ENCODE assay signal across 13 cellular contexts in the genomic region with DNA sequence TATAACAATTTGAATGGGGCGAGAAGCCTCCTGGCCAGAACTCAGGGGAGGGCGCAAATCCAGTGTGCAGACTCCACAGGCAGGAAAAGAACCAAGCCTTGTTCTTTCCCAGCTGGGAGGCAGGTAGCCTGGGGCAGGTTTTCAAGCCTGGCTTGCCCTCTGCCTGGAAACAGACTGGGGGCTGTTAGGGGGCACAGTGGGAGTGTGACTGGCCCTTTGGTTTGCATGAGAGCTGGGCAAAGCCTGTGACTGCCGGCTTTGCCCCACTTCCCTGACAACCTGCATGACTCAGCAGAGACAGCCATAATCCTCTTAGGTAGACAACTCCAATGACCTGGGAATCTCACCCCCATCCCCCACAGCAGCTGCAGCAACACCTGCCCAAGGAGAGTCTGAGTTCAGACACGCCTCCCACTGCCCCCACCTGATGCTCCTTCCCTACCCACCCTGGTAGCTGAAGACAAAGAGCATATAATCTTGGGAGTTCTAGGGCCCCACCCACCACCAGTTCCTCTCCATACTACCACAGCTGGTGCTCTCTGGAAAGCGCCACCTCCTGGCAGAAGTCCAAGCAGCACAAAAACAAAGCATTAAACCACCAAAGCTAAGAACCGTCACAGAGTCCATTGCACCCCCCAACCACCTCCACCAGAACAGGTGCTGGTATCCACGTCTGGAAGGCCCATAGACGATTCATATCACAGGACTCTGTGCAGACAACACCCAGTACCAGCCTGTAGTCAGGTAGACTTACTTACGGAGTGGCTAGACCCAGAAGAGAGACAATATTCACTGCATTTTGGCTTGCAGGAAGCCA.
DNase-seq lines count a peak whose midpoint lies in the region; ATAC-seq, FAIRE-seq and TF ChIP-seq lines count a peak whose summit lies in the region.
"Had no signal": no experiment of that assay in that cellular context is flagged by ENCODE, and none has a peak within 500 bp of the region (broad histone marks: within the 10 kb centered on the region; RNA-seq: fewer than 3 reads in every experiment).

No MANE protein-coding gene starts in this region.

- TF ChIP-seq CTCF in Caco-2 (IDR thresholded peaks at IDR 0.05; ENCODE audit: insufficient read depth in 1 of 2, low read depth in 1 of 2, low read length in 1 of 2, severe bottlenecking in 1 of 2, unreplicated experiment in 1 of 2) (peak; percentile 8 to 23), GM20000 (IDR thresholded peaks at IDR 0.05; ENCODE audit: extremely low read depth, missing control alignments) (peak; percentile 13), H1 (IDR thresholded peaks at IDR 0.05; ENCODE audit: control extremely low read depth in 1 of 3, insufficient read depth in 1 of 3, low read depth in 1 of 3, low read length in 3 of 3) (peak; percentile 26 to 42 (median 41)), kidney (IDR thresholded peaks at IDR 0.05; ENCODE audit: borderline replicate concordance, extremely low read depth, insufficient read depth) (no peak), osteoblast (IDR thresholded peaks at IDR 0.05; ENCODE audit: extremely low read depth, low read depth, low read length) (no peak)

- H4K8ac ChIP-seq in H1 (ENCODE audit: extremely low read depth, insufficient read depth, low read length): no peak overlapping the region

- H2BK15ac ChIP-seq in H1 (ENCODE audit: low read length): no peak overlapping the region

- H3K36me3 ChIP-seq in Caco-2 (ENCODE audit: control insufficient read depth, insufficient read depth, low read length) (no peaks in the 10 kb centered on the region), H1 (ENCODE audit: control insufficient read depth in 2 of 4, insufficient read depth in 4 of 4, low read length in 3 of 4) (no peaks in the 10 kb centered on the region), kidney (ENCODE audit: control insufficient read depth in 1 of 2, insufficient read depth in 2 of 2, low read length in 2 of 2) (no peaks in the 10 kb centered on the region), osteoblast (ENCODE audit: insufficient read depth, low read length) (no peaks in the 10 kb centered on the region)

- no peaks in the 10 kb centered on the region for H3K27me3 Mint-ChIP-seq in Caco-2 (ENCODE audit: insufficient read depth, unreplicated experiment)

- no peak overlapping the region for H3K27ac Mint-ChIP-seq in Caco-2 (ENCODE audit: unreplicated experiment)
- H3K27ac Mint-ChIP-seq: activated B cell treated with CpG ODN at 0.5 μM for 24 hours; activated naive CD8-positive, alpha-beta T cell; CD8-positive, alpha-beta T cell had no signal

- TF ChIP-seq EP300 in H1 (IDR thresholded peaks at IDR 0.05; ENCODE audit: borderline replicate concordance in 1 of 2, low read depth in 2 of 2, low read length in 2 of 2): no peak

- WGBS in H1 (ENCODE audit: extremely low coverage in 1 of 2, insufficient coverage in 1 of 2, insufficient read length in 1 of 2, insufficient replicate concordance in 2 of 2, low coverage in 1 of 2, low lambda C conversion rate in 2 of 2, missing lambda C conversion rate in 1 of 2), 2 experiments: 88% methylated on average over 8 of the region's 9 CpGs; no CpG with 5 or more reads in 1 of the 2 experiments

- DNase-seq in Caco-2 (peak; percentile 19 to 52), GM20000 (ENCODE audit: low spot score) (no peak), NCI-H510A (lab: John Stamatoyannopoulos, UW) (peak; percentile 42), H1 (ENCODE audit: low read depth in 1 of 2, low spot score in 2 of 2) (peak; percentile 47 to 75), kidney (no peak), osteoblast (ENCODE audit: insufficient read length, low spot score, missing footprints) (no peak)
- DNase-seq: activated B cell treated with CpG ODN at 0.5 μM for 24 hours; CD8-positive, alpha-beta T cell; left ventricle myocardium superior; NCI-H2081 treated with DMSO at 0.1 percent for 48 hours had no signal

- H4K91ac ChIP-seq in H1 (replicated peaks; ENCODE audit: insufficient read length, low read length): peak overlapping the region; percentile 5

- H3K27ac ChIP-seq in H1 (ENCODE audit: low read depth, low read length): no peak overlapping the region
- H3K27ac ChIP-seq in kidney (ENCODE audit: low read depth in 2 of 2, low read length in 2 of 2): no peak overlapping the region
- H3K27ac ChIP-seq in osteoblast (ENCODE audit: low read depth, low read length): no peak overlapping the region

- intact Hi-C loops in Caco-2 (cut with micrococcal nuclease; ENCODE audit: unreplicated experiment): no loop called here
- intact Hi-C loops in kidney (cut with DNase I): no loop called here

- H4K20me1 ChIP-seq in H1 (replicated peaks in 1 of 2; ENCODE audit: control insufficient read depth in 1 of 2, insufficient read depth in 2 of 2, low read length in 2 of 2) (no peaks in the 10 kb centered on the region), osteoblast (ENCODE audit: insufficient read depth, low read length) (no peaks in the 10 kb centered on the region)

- H2BK5ac ChIP-seq in H1 (ENCODE audit: low read depth, low read length): peak overlapping the region; percentile 4

- H3K23ac ChIP-seq in H1 (ENCODE audit: insufficient read length): no peak overlapping the region

- POLR2A ChIA-PET in Caco-2 (lab: Charles Lee) (no interaction called here), H1 (lab: Charles Lee; ENCODE audit: partially characterized antibody) (interaction anchor here (0.6 to 1.4 kb wide), 4 partner anchors 17 to 156 kb away, joined by 3 to 5 read pairs (median 4); no protein-coding TSS in a partner anchor)

- no peak overlapping the region for H3K4me3 Mint-ChIP-seq in Caco-2 (ENCODE audit: unreplicated experiment)
- H3K4me3 Mint-ChIP-seq: activated B cell treated with CpG ODN at 0.5 μM for 24 hours; activated naive CD8-positive, alpha-beta T cell; CD8-positive, alpha-beta T cell had no signal

- H3K4me1 ChIP-seq in Caco-2: no peaks in the 10 kb centered on the region
- no peaks in the 10 kb centered on the region; a peak in 2 of 7 replicates for H3K4me1 ChIP-seq in H1 (replicated peaks in 1 of 4; ENCODE audit: control insufficient read depth in 3 of 4, insufficient read depth in 4 of 4, low read length in 3 of 4)
- no peaks in the 10 kb centered on the region for H3K4me1 ChIP-seq in kidney (ENCODE audit: control insufficient read depth in 1 of 2, insufficient read depth in 1 of 2, low read depth in 1 of 2, low read length in 2 of 2)
- H3K4me1 ChIP-seq in osteoblast (ENCODE audit: insufficient read depth, low read length): no peaks in the 10 kb centered on the region

- H3K4me2 ChIP-seq in H1 (ENCODE audit: insufficient read depth in 1 of 2, low read depth in 2 of 2, low read length in 2 of 2) (no peak overlapping the region), osteoblast (ENCODE audit: insufficient read depth, low read length) (no peak overlapping the region)

- H4K5ac ChIP-seq in H1 (ENCODE audit: insufficient read length, low read depth, low read length): peak overlapping the region; percentile 34

- H3K4me1 Mint-ChIP-seq in Caco-2 (ENCODE audit: low read depth, unreplicated experiment): no peaks in the 10 kb centered on the region
- H3K4me1 Mint-ChIP-seq: activated B cell treated with CpG ODN at 0.5 μM for 24 hours had no signal

- no peak for TF ChIP-seq POLR2A in H1 (IDR thresholded peaks at IDR 0.05; ENCODE audit: control extremely low read depth in 1 of 2, low read depth in 2 of 2, low read length in 2 of 2)

- peak overlapping the region; percentile 75 for H3K18ac ChIP-seq in H1 (ENCODE audit: extremely low read depth, low read length)

- H3K79me2 ChIP-seq in H1 (ENCODE audit: control insufficient read depth in 1 of 2, insufficient read depth in 2 of 2, low read length in 2 of 2) (no peaks in the 10 kb centered on the region), osteoblast (ENCODE audit: insufficient read depth, low read length) (no peaks in the 10 kb centered on the region)

- ATAC-seq in HG02610 (IDR thresholded peaks at IDR 0.05; ENCODE audit: unreplicated experiment): no peak
- no peak for ATAC-seq in GM21360 (IDR thresholded peaks at IDR 0.05; ENCODE audit: unreplicated experiment)
- ATAC-seq: CD8-positive, alpha-beta T cell; left ventricle myocardium superior had no signal

- H2AK5ac ChIP-seq in H1 (ENCODE audit: low read depth, low read length): no peak overlapping the region

- peak overlapping the region; percentile 98; the same call in 1 of the 2 replicates for H2BK20ac ChIP-seq in H1 (ENCODE audit: low read length)

- H3K23me2 ChIP-seq in H1 (ENCODE audit: low read depth, low read length): no peaks in the 10 kb centered on the region

- H3K9ac ChIP-seq in H1 (replicated peaks in 1 of 4; ENCODE audit: extremely low read depth in 1 of 4, low read depth in 3 of 4, low read length in 3 of 4): no peak overlapping the region
- H3K9ac ChIP-seq in kidney (ENCODE audit: low read length in 2 of 2): no peak overlapping the region

- peaks cover 9% of the 10 kb centered on the region for H3K9me3 Mint-ChIP-seq in Caco-2 (ENCODE audit: unreplicated experiment)
- H3K9me3 Mint-ChIP-seq: activated B cell treated with CpG ODN at 0.5 μM for 24 hours; CD8-positive, alpha-beta T cell had no signal

- no peak overlapping the region for H3K14ac ChIP-seq in H1 (ENCODE audit: insufficient read length)

- FAIRE-seq in H1 (lab: Jason Lieb, UNC): no peak
- no peak for FAIRE-seq in kidney (lab: Jason Lieb, UNC)

- no peaks in the 10 kb centered on the region for H3K27me3 ChIP-seq in Caco-2 (replicated peaks; ENCODE audit: control insufficient read depth, insufficient read depth, low read length)
- no peaks in the 10 kb centered on the region for H3K27me3 ChIP-seq in H1 (replicated peaks in 1 of 4; ENCODE audit: control insufficient read depth in 3 of 4, extremely low read depth in 1 of 4, insufficient read depth in 3 of 4, low read length in 3 of 4)
- no peaks in the 10 kb centered on the region for H3K27me3 ChIP-seq in osteoblast (ENCODE audit: insufficient read depth, low read length)

- no TSS peak for BruUV-seq in Caco-2 (replicated peaks; lab: Mats Ljungman, UMichigan)

- CTCF ChIA-PET in Caco-2 (lab: Charles Lee) (no interaction called here), H1 (lab: Charles Lee; ENCODE audit: partially characterized antibody) (interaction anchor here (0.8 to 3.0 kb wide), 20 partner anchors 8 to 295 kb away, joined by 3 to 15 read pairs (median 4); no protein-coding TSS in a partner anchor)

- H2AFZ ChIP-seq in H1 (ENCODE audit: low read length): no peak overlapping the region
- H2AFZ ChIP-seq in osteoblast (ENCODE audit: low read length): no peak overlapping the region

- peak; percentile 35 to 51; a peak in 3 of 4 replicates for TF ChIP-seq RAD21 in H1 (IDR thresholded peaks at IDR 0.05 in 1 of 2, conservative IDR thresholded peaks at IDR 0.05 in 1 of 2; ENCODE audit: low read depth in 2 of 2, low read length in 2 of 2)

- H2BK120ac ChIP-seq in H1 (replicated peaks; ENCODE audit: low read depth, low read length): no peak overlapping the region

- H3K36me3 Mint-ChIP-seq in Caco-2 (ENCODE audit: insufficient read depth, unreplicated experiment): no peaks in the 10 kb centered on the region
- H3K36me3 Mint-ChIP-seq: activated naive CD8-positive, alpha-beta T cell; CD8-positive, alpha-beta T cell had no signal

- H3K56ac ChIP-seq in H1 (replicated peaks; ENCODE audit: insufficient read length, low read depth, low read length): no peak overlapping the region

- H3K79me1 ChIP-seq in H1 (ENCODE audit: low read depth, low read length): no peaks in the 10 kb centered on the region

- H3K4ac ChIP-seq in H1 (replicated peaks; ENCODE audit: insufficient read length, low read depth, low read length): no peak overlapping the region

- H3K9me3 ChIP-seq in Caco-2 (no peaks in the 10 kb centered on the region), H1 (ENCODE audit: insufficient read depth in 2 of 2, low read depth in 1 of 2, low read length in 1 of 2) (peaks cover 2 to 22% of the 10 kb centered on the region in 2 experiments; a peak in 3 of 4 replicates), kidney (ENCODE audit: control insufficient read depth in 1 of 2, low read length in 2 of 2) (no peaks in the 10 kb centered on the region), osteoblast (ENCODE audit: low read depth, low read length) (no peaks in the 10 kb centered on the region)

- peak overlapping the region; percentile 55; the same call in 1 of the 2 replicates for H2BK12ac ChIP-seq in H1 (ENCODE audit: low read depth, low read length)

- H3K4me3 ChIP-seq in Caco-2 (ENCODE audit: low read depth, low read length) (no peak overlapping the region), H1 (ENCODE audit: extremely low read depth in 1 of 4, insufficient read depth in 2 of 4, low read depth in 3 of 4, low read length in 4 of 4) (no peak overlapping the region), kidney (ENCODE audit: low read length in 2 of 2) (no peak overlapping the region), osteoblast (ENCODE audit: insufficient read depth, low read length) (no peak overlapping the region)

Comparison
In these comparisons a context has a peak if more than half of its experiments do, and no peak if none do; other contexts are left out.
1. DNase-seq: peak in Caco-2 (2 of 2), NCI-H510A (single experiment) and H1 (2 of 2); none in GM20000 (single experiment), kidney (single experiment) and osteoblast (single experiment).
2. CTCF ChIP-seq: peak in Caco-2 (2 of 2), GM20000 (single experiment) and H1 (3 of 3); none in kidney (single experiment) and osteoblast (single experiment).